2 cellular contexts compared by ENCODE assay signal in genomic region chr2:119432882-119433522, GRCh38.
A peak's percentile ranks its signal among the peaks of the same experiment; 100 is the strongest.
TF ChIP-seq lines count a peak whose summit lies in the region.

No MANE protein-coding gene starts in this region.

TF ChIP-seq in HCT116, 20 proteins besides CTCF, POLR2A, EP300 and RAD21:
- TF ChIP-seq MAX (IDR thresholded peaks at IDR 0.05), result no peak
- TF ChIP-seq SP1 (IDR thresholded peaks at IDR 0.05; ENCODE audit: low read depth), result no peak
- no peak for TF ChIP-seq SRF (IDR thresholded peaks at IDR 0.05; ENCODE audit: low read depth)
- TF ChIP-seq CEBPB (IDR thresholded peaks at IDR 0.05; ENCODE audit: low read depth), result no peak
- no peak for TF ChIP-seq EZH2 (IDR thresholded peaks at IDR 0.05)
- TF ChIP-seq REST (IDR thresholded peaks at IDR 0.05; ENCODE audit: low read depth), result no peak
- TF ChIP-seq ATF3 (IDR thresholded peaks at IDR 0.05), result no peak

TF ChIP-seq in H1, 55 proteins besides CTCF, POLR2A, EP300 and RAD21:
- TF ChIP-seq TCF12 (IDR thresholded peaks at IDR 0.05; ENCODE audit: low read depth, low read length), result 0 out of 2 replicates have a peak, but pooled peaks have one; percentile 43
- no peak for TF ChIP-seq BCL11A (IDR thresholded peaks at IDR 0.05; ENCODE audit: low read depth in 2 of 2, low read length in 2 of 2)
- TF ChIP-seq TEAD4 (IDR thresholded peaks at IDR 0.05; ENCODE audit: low read depth, low read length), result peak; percentile 46; the same call in 1 of the 2 replicates
- TF ChIP-seq TAF1 (IDR thresholded peaks at IDR 0.05; ENCODE audit: low read depth, low read length), result no peak
